ENCODE assay signal across 19 cellular contexts in the genomic region with DNA sequence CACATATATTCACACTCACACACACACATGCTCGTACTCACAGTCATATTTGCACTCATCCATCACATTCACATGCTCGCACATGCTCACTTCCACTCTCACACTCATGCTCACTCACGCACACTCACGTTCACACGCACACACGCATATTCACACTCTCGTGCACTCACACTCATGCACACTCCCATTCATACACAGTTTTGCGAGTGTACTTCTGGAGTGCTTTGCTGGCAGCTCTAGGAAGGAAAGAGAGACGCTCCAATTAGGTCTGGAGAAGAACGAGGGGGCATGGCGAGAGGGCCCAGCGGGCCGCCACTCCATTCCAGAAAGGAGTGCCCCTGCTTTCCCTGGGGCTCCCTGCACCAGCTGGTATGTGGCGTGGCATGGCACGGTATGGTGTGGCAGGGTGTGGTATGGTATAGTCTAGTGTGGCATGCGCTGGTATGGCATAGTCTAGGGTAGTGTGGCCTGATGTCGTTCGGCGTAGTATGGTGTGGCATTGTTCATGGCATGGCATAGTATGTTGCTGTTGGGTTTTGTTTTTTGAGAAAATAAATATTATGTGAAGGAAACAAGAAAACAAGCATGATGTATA.
DNase-seq lines count a peak whose midpoint lies in the region; ATAC-seq and TF ChIP-seq lines count a peak whose summit lies in the region.
"Had no signal": no experiment of that assay in that cellular context is flagged by ENCODE, and none has a peak within 500 bp of the region (broad histone marks: within the 10 kb centered on the region; RNA-seq: fewer than 3 reads in every experiment).

No MANE protein-coding gene starts in this region.

- dilution Hi-C loops in IMR-90 (cut with HindIII; ENCODE audit: low sequenced_read_pairs, unreplicated experiment), result no loop called here

- H3K4me3 ChIP-seq in IMR-90 (ENCODE audit: insufficient read depth, low read depth, low read length) (no peak overlapping the region), esophagus muscularis mucosa (no peak overlapping the region), neuronal stem cell (ENCODE audit: low read length in 2 of 2) (peak overlapping the region in 1 of 2 donors; percentile 38), upper lobe of right lung (no peak overlapping the region), body of pancreas (no peak overlapping the region)
- H3K4me3 ChIP-seq: GM23338, K562 had no signal

- POLR2A ChIA-PET in IMR-90 (lab: Charles Lee; ENCODE audit: unreplicated experiment), result no interaction called here
- POLR2A ChIA-PET in activated CD4-positive, alpha-beta T cell treated with anti-CD3 and anti-CD28 coated beads for 36 hours (lab: Charles Lee), result no interaction called here

- H3K27me3 ChIP-seq in IMR-90 (ENCODE audit: control insufficient read depth, insufficient read depth, low read length), result 0 out of 2 replicates have a peak, but pooled peaks cover 3% of the 10 kb centered on the region
- no peaks in the 10 kb centered on the region for H3K27me3 ChIP-seq in esophagus muscularis mucosa
- H3K27me3 ChIP-seq in neuronal stem cell (ENCODE audit: control insufficient read depth in 3 of 3, insufficient read depth in 3 of 3, low read depth in 1 of 3, low read length in 3 of 3), result no peaks in the 10 kb centered on the region
- H3K27me3 ChIP-seq in upper lobe of right lung, result no peaks in the 10 kb centered on the region
- H3K27me3 ChIP-seq in body of pancreas, result no peaks in the 10 kb centered on the region
- H3K27me3 ChIP-seq: BE2C had no signal

- H3K27me3 Mint-ChIP-seq in activated CD4-positive, alpha-beta T cell treated with anti-CD3 and anti-CD28 coated beads for 36 hours, result peaks cover 9% of the 10 kb centered on the region

- 88 to 100% methylated on average over 5 to 8 of the region's 19 CpGs for WGBS in IMR-90 (ENCODE audit: extremely low coverage in 2 of 2, insufficient read length in 1 of 2), 2 experiments
- 93% methylated on average over 19 of the region's 19 CpGs for WGBS in esophagus muscularis mucosa
- WGBS in neuronal stem cell (ENCODE audit: extremely low coverage in 2 of 2, insufficient read length in 2 of 2, insufficient replicate concordance in 1 of 2), 2 donors, result 100% methylated on average over 2 to 5 of the region's 19 CpGs
- 91 to 95% methylated on average over 19 of the region's 19 CpGs for WGBS in body of pancreas, 2 donors

- no peak overlapping the region for H3K4me3 Mint-ChIP-seq in activated CD4-positive, alpha-beta T cell treated with anti-CD3 and anti-CD28 coated beads for 36 hours
- H3K4me3 Mint-ChIP-seq: CD4-positive, CD25-positive, alpha-beta regulatory T cell; CD8-positive, alpha-beta memory T cell; GM23338 had no signal

- no peak for TF ChIP-seq RAD21 in IMR-90 (IDR thresholded peaks at IDR 0.05; ENCODE audit: low read length)

- H2BK5ac ChIP-seq in IMR-90 (ENCODE audit: low read depth, low read length, poor library complexity, severe bottlenecking) (no peak overlapping the region), neuronal stem cell (ENCODE audit: low read length) (no peak overlapping the region)

- intact Hi-C loops in IMR-90 (cut with micrococcal nuclease) (no loop called here), esophagus muscularis mucosa (cut with DNase I) (no loop called here), upper lobe of right lung (cut with DNase I) (no loop called here), body of pancreas (cut with DNase I) (no loop called here)
- intact Hi-C loops in activated CD4-positive, alpha-beta T cell treated with anti-CD3 and anti-CD28 coated beads for 36 hours (cut with DNase I, micrococcal nuclease), result no loop called here

- CTCF ChIA-PET in IMR-90 (lab: Yijun Ruan, JAX), result no interaction called here
- CTCF ChIA-PET in activated CD4-positive, alpha-beta T cell treated with anti-CD3 and anti-CD28 coated beads for 36 hours (lab: Charles Lee), result no interaction called here

- no peak overlapping the region for H2BK15ac ChIP-seq in IMR-90 (ENCODE audit: low read depth, low read length)
- no peak overlapping the region for H2BK15ac ChIP-seq in neuronal stem cell (ENCODE audit: low read length)

- H3K56ac ChIP-seq in IMR-90 (ENCODE audit: extremely low read depth, insufficient read depth, low read length), result no peak overlapping the region

- no TSS peak for BruUV-seq in IMR-90 (replicated peaks; lab: Mats Ljungman, UMichigan)

- H3K36me3 ChIP-seq in IMR-90 (ENCODE audit: control insufficient read depth, insufficient read depth, low read length), result no peaks in the 10 kb centered on the region
- no peaks in the 10 kb centered on the region for H3K36me3 ChIP-seq in esophagus muscularis mucosa
- no peaks in the 10 kb centered on the region for H3K36me3 ChIP-seq in neuronal stem cell (replicated peaks in 1 of 2; ENCODE audit: control insufficient read depth in 2 of 2, insufficient read depth in 2 of 2, low read length in 2 of 2)
- no peaks in the 10 kb centered on the region for H3K36me3 ChIP-seq in upper lobe of right lung
- H3K36me3 ChIP-seq in body of pancreas (replicated peaks in 1 of 2; ENCODE audit: insufficient read depth in 1 of 2, low read depth in 2 of 2), result no peaks in the 10 kb centered on the region
- H3K36me3 ChIP-seq: BE2C had no signal

- no peak for TF ChIP-seq EP300 in esophagus muscularis mucosa (IDR thresholded peaks at IDR 0.05)

- H2BK20ac ChIP-seq in IMR-90 (ENCODE audit: low read depth, low read length), result no peak overlapping the region

- H3K4me2 ChIP-seq in IMR-90 (ENCODE audit: low read depth, low read length) (no peak overlapping the region), neuronal stem cell (ENCODE audit: insufficient read depth, low read length, poor library complexity, severe bottlenecking) (no peak overlapping the region)
- H3K4me2 ChIP-seq: GM23338 had no signal

- no peak overlapping the region for H3K18ac ChIP-seq in IMR-90 (ENCODE audit: low read depth, low read length)
- H3K18ac ChIP-seq in neuronal stem cell (ENCODE audit: low read length), result no peak overlapping the region

- no peaks in the 10 kb centered on the region for H3K4me1 Mint-ChIP-seq in activated CD4-positive, alpha-beta T cell treated with anti-CD3 and anti-CD28 coated beads for 36 hours
- H3K4me1 Mint-ChIP-seq: CD4-positive, CD25-positive, alpha-beta regulatory T cell; CD8-positive, alpha-beta memory T cell had no signal

- H3K9ac ChIP-seq in IMR-90 (ENCODE audit: low read depth, low read length) (no peak overlapping the region), neuronal stem cell (ENCODE audit: low read depth, low read length, poor library complexity) (peak overlapping the region; percentile 44)

- H2AK5ac ChIP-seq in IMR-90 (ENCODE audit: low read depth, low read length), result peak overlapping the region; percentile 13; the same call in 1 of the 2 replicates
- no peak overlapping the region for H2AK5ac ChIP-seq in neuronal stem cell (ENCODE audit: low read depth, low read length)

- H3K79me1 ChIP-seq in IMR-90 (ENCODE audit: low read depth in 1 of 2, low read length in 2 of 2), result no peaks in the 10 kb centered on the region
- no peaks in the 10 kb centered on the region for H3K79me1 ChIP-seq in neuronal stem cell (ENCODE audit: low read depth, low read length)

- no peak overlapping the region for H2BK12ac ChIP-seq in neuronal stem cell (ENCODE audit: low read length)

- H3K9me1 ChIP-seq in IMR-90 (ENCODE audit: insufficient read depth, low read length), result peaks cover 4% of the 10 kb centered on the region; the same call in 1 of the 2 replicates

- no peak overlapping the region for H3K27ac ChIP-seq in IMR-90 (ENCODE audit: insufficient read depth, low read length)
- H3K27ac ChIP-seq in esophagus muscularis mucosa (replicated peaks in 1 of 4), result no peak overlapping the region
- no peak overlapping the region for H3K27ac ChIP-seq in neuronal stem cell (replicated peaks; ENCODE audit: low read length)
- no peak overlapping the region for H3K27ac ChIP-seq in upper lobe of right lung
- no peak overlapping the region for H3K27ac ChIP-seq in body of pancreas

- H2BK120ac ChIP-seq in IMR-90 (ENCODE audit: low read depth, low read length) (no peak overlapping the region), neuronal stem cell (ENCODE audit: low read depth, low read length) (no peak overlapping the region)

- ATAC-seq in IMR-90 (ENCODE audit: low read depth) (no peak), upper lobe of right lung (peak; percentile 21), body of pancreas (no peak)
- ATAC-seq in activated CD4-positive, alpha-beta T cell treated with anti-CD3 and anti-CD28 coated beads for 36 hours, result no peak
- ATAC-seq: GM23338, HCT116, K562 had no signal

- H4K5ac ChIP-seq in IMR-90 (ENCODE audit: low read depth, low read length), result no peak overlapping the region

- no peak overlapping the region; the same call in 1 of the 2 replicates for H3K4ac ChIP-seq in IMR-90 (ENCODE audit: low read depth, low read length)
- H3K4ac ChIP-seq in neuronal stem cell (ENCODE audit: low read length), result no peak overlapping the region

- DNase-seq in IMR-90, result no peak
- DNase-seq in esophagus muscularis mucosa (ENCODE audit: extremely low spot score), result peak; percentile 55
- DNase-seq in neuronal stem cell (ENCODE audit: low spot score), result no peak
- no peak for DNase-seq in upper lobe of right lung
- no peak for DNase-seq in activated CD4-positive, alpha-beta T cell treated with anti-CD3 and anti-CD28 coated beads for 36 hours
- DNase-seq in NCI-H510A treated with DMSO at 0.1 percent for 48 hours (lab: John Stamatoyannopoulos, UW), result no peak
- no peak for DNase-seq in GOT3 (lab: John Stamatoyannopoulos, UW)
- DNase-seq in body of pancreas, result no peak
- DNase-seq: ACHN; BE2C; C1 segment of cervical spinal cord; CD4-positive, CD25-positive, alpha-beta regulatory T cell; CD8-positive, alpha-beta memory T cell; COR-L47; DMS 273 treated with DMSO at 0.1 percent for 48 hours; H7 had no signal

- H4K91ac ChIP-seq in IMR-90 (ENCODE audit: insufficient read depth, low read depth, low read length) (no peak overlapping the region), neuronal stem cell (ENCODE audit: low read depth, low read length, poor library complexity) (no peak overlapping the region)

- H3K23ac ChIP-seq in IMR-90 (ENCODE audit: low read depth, low read length) (no peak overlapping the region), neuronal stem cell (ENCODE audit: low read depth, low read length, poor library complexity) (no peak overlapping the region)

- peaks cover 4% of the 10 kb centered on the region for H3K9me3 ChIP-seq in IMR-90 (ENCODE audit: control insufficient read depth, insufficient read depth, low read length)
- H3K9me3 ChIP-seq in esophagus muscularis mucosa, result no peaks in the 10 kb centered on the region
- peaks cover 0 to 2% of the 10 kb centered on the region in 2 donors for H3K9me3 ChIP-seq in neuronal stem cell (replicated peaks in 1 of 2; ENCODE audit: control insufficient read depth in 2 of 2, insufficient read depth in 1 of 2, low read depth in 1 of 2, low read length in 2 of 2)
- H3K9me3 ChIP-seq in upper lobe of right lung, result no peaks in the 10 kb centered on the region
- H3K9me3 ChIP-seq in body of pancreas, result no peaks in the 10 kb centered on the region
- H3K9me3 ChIP-seq: BE2C had no signal

- H4K20me1 ChIP-seq in IMR-90 (ENCODE audit: insufficient read depth, low read length), result no peaks in the 10 kb centered on the region

- H3K9me3 Mint-ChIP-seq in activated CD4-positive, alpha-beta T cell treated with anti-CD3 and anti-CD28 coated beads for 36 hours (ENCODE audit: low read depth), result no peaks in the 10 kb centered on the region
- H3K9me3 Mint-ChIP-seq: CD8-positive, alpha-beta memory T cell; GM23338 had no signal

- no peak for TF ChIP-seq POLR2A in IMR-90 (IDR thresholded peaks at IDR 0.05; ENCODE audit: low read depth, low read length)
- TF ChIP-seq POLR2A in esophagus muscularis mucosa (IDR thresholded peaks at IDR 0.05; ENCODE audit: low read depth), result no peak
- TF ChIP-seq POLR2A in body of pancreas (IDR thresholded peaks at IDR 0.05), result no peak

- no peaks in the 10 kb centered on the region for H3K36me3 Mint-ChIP-seq in activated CD4-positive, alpha-beta T cell treated with anti-CD3 and anti-CD28 coated beads for 36 hours (ENCODE audit: low read depth)
- H3K36me3 Mint-ChIP-seq: CD4-positive, CD25-positive, alpha-beta regulatory T cell; CD8-positive, alpha-beta memory T cell had no signal

- H3K14ac ChIP-seq in IMR-90 (replicated peaks; ENCODE audit: low read depth, low read length), result peak overlapping the region; percentile 26; the same call in 1 of the 2 replicates
- peak overlapping the region; percentile 39 for H3K14ac ChIP-seq in neuronal stem cell (ENCODE audit: low read length)

- in situ Hi-C loops in IMR-90 (cut with MboI; ENCODE audit: low sequenced_read_pairs), result no loop called here

- H2AK9ac ChIP-seq in IMR-90 (replicated peaks; ENCODE audit: low read depth, low read length, poor library complexity), result no peak overlapping the region

- H3K4me1 ChIP-seq in IMR-90 (ENCODE audit: control insufficient read depth, insufficient read depth, low read length), result no peaks in the 10 kb centered on the region
- peaks cover 0 to 2% (median 0%) of the 10 kb centered on the region in 4 donors for H3K4me1 ChIP-seq in esophagus muscularis mucosa
- peaks cover 0 to 2% of the 10 kb centered on the region in 2 donors for H3K4me1 ChIP-seq in neuronal stem cell (ENCODE audit: control insufficient read depth in 2 of 2, insufficient read depth in 1 of 2, low read depth in 1 of 2, low read length in 2 of 2)
- no peaks in the 10 kb centered on the region for H3K4me1 ChIP-seq in upper lobe of right lung
- H3K4me1 ChIP-seq in body of pancreas, result no peaks in the 10 kb centered on the region
- H3K4me1 ChIP-seq: BE2C had no signal

- no peak overlapping the region for H3K27ac Mint-ChIP-seq in activated CD4-positive, alpha-beta T cell treated with anti-CD3 and anti-CD28 coated beads for 36 hours
- H3K27ac Mint-ChIP-seq: CD8-positive, alpha-beta memory T cell; GM23338 had no signal

- H2AFZ ChIP-seq in IMR-90 (replicated peaks; ENCODE audit: low read length, poor library complexity) (no peak overlapping the region), neuronal stem cell (ENCODE audit: low read length) (no peak overlapping the region)
- H2AFZ ChIP-seq: GM23338 had no signal

- H4K8ac ChIP-seq in IMR-90 (ENCODE audit: low read depth in 2 of 2, low read length in 2 of 2) (no peak overlapping the region), neuronal stem cell (ENCODE audit: low read depth, low read length) (no peak overlapping the region)

- TF ChIP-seq CTCF in IMR-90 (conservative IDR thresholded peaks at IDR 0.05; ENCODE audit: low read depth, low read length), result no peak
- TF ChIP-seq CTCF in esophagus muscularis mucosa (IDR thresholded peaks at IDR 0.05), result no peak
- TF ChIP-seq CTCF in upper lobe of right lung (IDR thresholded peaks at IDR 0.05), result no peak
- TF ChIP-seq CTCF in body of pancreas (IDR thresholded peaks at IDR 0.05), result no peak
